18 cellular contexts compared by ENCODE assay signal in genomic region chr4:89162987-89163386, GRCh38. TPM values are rescaled to one million over a fixed set of nuclear protein-coding genes. Genes with fewer than 3 reads are reported as not detected.
DNase-seq lines count a peak whose midpoint lies in the region; ATAC-seq and TF ChIP-seq lines count a peak whose summit lies in the region.
"Had no signal": no experiment of that assay in that cellular context is flagged by ENCODE, and none has a peak within 500 bp of the region (broad histone marks: within the 10 kb centered on the region; RNA-seq: fewer than 3 reads in every experiment).

No MANE protein-coding gene starts in this region.

- no peaks in the 10 kb centered on the region for H3K9me3 Mint-ChIP-seq in activated CD4-positive, alpha-beta T cell treated with anti-CD3 and anti-CD28 coated beads for 36 hours (ENCODE audit: low read depth)
- no peaks in the 10 kb centered on the region for H3K9me3 Mint-ChIP-seq in activated T-helper 17 cell treated with anti-CD3 and anti-CD28 coated beads, Interleukin-2, amount 50 U/mL, for 72 hours
- H3K9me3 Mint-ChIP-seq: CD8-positive, alpha-beta T cell had no signal

- no peaks in the 10 kb centered on the region for H4K20me1 ChIP-seq in neural cell (ENCODE audit: insufficient read depth)
- H4K20me1 ChIP-seq: BLaER1 had no signal

- no peaks in the 10 kb centered on the region for H3F3A ChIP-seq in neural cell (ENCODE audit: insufficient read depth, low read length, poor library complexity, severe bottlenecking)

- no peaks in the 10 kb centered on the region for H3K9me3 ChIP-seq in neural cell (ENCODE audit: low read length)
- H3K9me3 ChIP-seq: BLaER1, Caco-2 had no signal

- ATAC-seq in activated CD4-positive, alpha-beta T cell treated with anti-CD3 and anti-CD28 coated beads for 36 hours = peak; percentile 23
- ATAC-seq in activated T-helper 17 cell treated with anti-CD3 and anti-CD28 coated beads, Interleukin-2, amount 50 U/mL, for 72 hours (replicated peaks) = peak; percentile 52
- ATAC-seq in HG02938 (IDR thresholded peaks at IDR 0.05; ENCODE audit: unreplicated experiment) = no peak
- ATAC-seq: CD8-positive, alpha-beta T cell had no signal

- H3K36me3 ChIP-seq in neural cell (ENCODE audit: insufficient read depth, low read length) = no peaks in the 10 kb centered on the region
- H3K36me3 ChIP-seq: BLaER1 had no signal

- H3K4me2 ChIP-seq in neural cell (ENCODE audit: low read length) = no peak overlapping the region
- H3K4me2 ChIP-seq: BLaER1 had no signal

- H3K27me3 Mint-ChIP-seq in activated CD4-positive, alpha-beta T cell treated with anti-CD3 and anti-CD28 coated beads for 36 hours = peaks cover 5% of the 10 kb centered on the region
- H3K27me3 Mint-ChIP-seq in activated T-helper 17 cell treated with anti-CD3 and anti-CD28 coated beads, Interleukin-2, amount 50 U/mL, for 72 hours = peaks cover 3% of the 10 kb centered on the region
- H3K27me3 Mint-ChIP-seq: CD4-positive, CD25-positive, alpha-beta regulatory T cell had no signal

- no peaks in the 10 kb centered on the region for H3K4me1 Mint-ChIP-seq in activated CD4-positive, alpha-beta T cell treated with anti-CD3 and anti-CD28 coated beads for 36 hours
- H3K4me1 Mint-ChIP-seq in activated T-helper 17 cell treated with anti-CD3 and anti-CD28 coated beads, Interleukin-2, amount 50 U/mL, for 72 hours = no peaks in the 10 kb centered on the region
- H3K4me1 Mint-ChIP-seq: B cell; CD4-positive, CD25-positive, alpha-beta regulatory T cell had no signal

- H2AFZ ChIP-seq in neural cell (ENCODE audit: low read depth, low read length) = no peak overlapping the region
- H2AFZ ChIP-seq: GM23248 had no signal

- H3K27me3 ChIP-seq in neural cell (ENCODE audit: insufficient read depth, low read depth, low read length) = no peaks in the 10 kb centered on the region
- H3K27me3 ChIP-seq: BLaER1 had no signal

- no peak for TF ChIP-seq EP300 in neural cell (conservative IDR thresholded peaks at IDR 0.05; ENCODE audit: poor library complexity, severe bottlenecking)

- H3K27ac Mint-ChIP-seq in activated CD4-positive, alpha-beta T cell treated with anti-CD3 and anti-CD28 coated beads for 36 hours = no peak overlapping the region
- no peak overlapping the region for H3K27ac Mint-ChIP-seq in activated T-helper 17 cell treated with anti-CD3 and anti-CD28 coated beads, Interleukin-2, amount 50 U/mL, for 72 hours
- H3K27ac Mint-ChIP-seq: B cell; CD4-positive, CD25-positive, alpha-beta regulatory T cell; CD8-positive, alpha-beta T cell had no signal

- H3K9ac ChIP-seq in neural cell (ENCODE audit: low read length) = no peak overlapping the region
- H3K9ac ChIP-seq: BLaER1, GM23248 had no signal

- H3K4me3 ChIP-seq in neural cell (ENCODE audit: low read length) = no peak overlapping the region
- H3K4me3 ChIP-seq: BLaER1, GM23248 had no signal

- intact Hi-C loops in activated CD4-positive, alpha-beta T cell treated with anti-CD3 and anti-CD28 coated beads for 36 hours (cut with DNase I, micrococcal nuclease) = loop anchor here in 1 of 2 experiments (5.0 kb wide), 1 partner anchor 64 kb away; no protein-coding TSS in a partner anchor

- DNase-seq in activated CD4-positive, alpha-beta T cell treated with anti-CD3 and anti-CD28 coated beads for 36 hours = no peak
- DNase-seq in activated CD4-positive, alpha-beta T cell treated with anti-CD3 and anti-CD28 coated beads for 48 hours = no peak
- DNase-seq in caudate nucleus (lab: John Stamatoyannopoulos, UW) = no peak
- DNase-seq: Caco-2; CD4-positive, CD25-positive, alpha-beta regulatory T cell; CD8-positive, alpha-beta T cell; DMS153; DND-41; GM23248; H7; HCEC 1CT had no signal

- no peak overlapping the region for H3K4me3 Mint-ChIP-seq in activated CD4-positive, alpha-beta T cell treated with anti-CD3 and anti-CD28 coated beads for 36 hours
- no peak overlapping the region for H3K4me3 Mint-ChIP-seq in activated T-helper 17 cell treated with anti-CD3 and anti-CD28 coated beads, Interleukin-2, amount 50 U/mL, for 72 hours
- H3K4me3 Mint-ChIP-seq: B cell; CD4-positive, CD25-positive, alpha-beta regulatory T cell; CD8-positive, alpha-beta T cell had no signal

- H3K36me3 Mint-ChIP-seq in activated CD4-positive, alpha-beta T cell treated with anti-CD3 and anti-CD28 coated beads for 36 hours (ENCODE audit: low read depth) = no peaks in the 10 kb centered on the region
- H3K36me3 Mint-ChIP-seq in activated T-helper 17 cell treated with anti-CD3 and anti-CD28 coated beads, Interleukin-2, amount 50 U/mL, for 72 hours (ENCODE audit: low read depth) = no peaks in the 10 kb centered on the region
- H3K36me3 Mint-ChIP-seq: CD4-positive, CD25-positive, alpha-beta regulatory T cell; CD8-positive, alpha-beta T cell had no signal

- no peaks in the 10 kb centered on the region for H3K79me2 ChIP-seq in neural cell (replicated peaks; ENCODE audit: insufficient read depth, low read length)

- H3K9me2 ChIP-seq in neural cell (ENCODE audit: insufficient read depth, low read length) = no peaks in the 10 kb centered on the region

- POLR2A ChIA-PET in activated CD4-positive, alpha-beta T cell treated with anti-CD3 and anti-CD28 coated beads for 36 hours (lab: Charles Lee) = no interaction called here

- TF ChIP-seq RAD21 in neural cell (conservative IDR thresholded peaks at IDR 0.05) = no peak

- CTCF ChIA-PET in activated CD4-positive, alpha-beta T cell treated with anti-CD3 and anti-CD28 coated beads for 36 hours (lab: Charles Lee) = interaction anchor here (0.6 to 2.1 kb wide), 3 partner anchors 39 to 77 kb away, joined by 3 to 10 read pairs (median 3); no protein-coding TSS in a partner anchor

- H3K27ac ChIP-seq in neural cell (ENCODE audit: low read length) = peak overlapping the region; percentile 41
- H3K27ac ChIP-seq in caudate nucleus (ENCODE audit: low read depth, low read length) = no peak overlapping the region
- H3K27ac ChIP-seq: 22Rv1, BLaER1, C4-2B, GM23248 had no signal

- TF ChIP-seq CTCF in neural cell (IDR thresholded peaks at IDR 0.05; ENCODE audit: poor library complexity, severe bottlenecking) = no peak

TF ChIP-seq in neural cell, 6 proteins besides CTCF, POLR2A, EP300 and RAD21:
- TF ChIP-seq REST (IDR thresholded peaks at IDR 0.05; ENCODE audit: borderline replicate concordance) = no peak
- no peak for TF ChIP-seq POLR2AphosphoS5 (IDR thresholded peaks at IDR 0.05)
- TF ChIP-seq SMC3 (conservative IDR thresholded peaks at IDR 0.05; ENCODE audit: poor library complexity) = no peak
- TF ChIP-seq MXI1 (conservative IDR thresholded peaks at IDR 0.05; ENCODE audit: poor library complexity, severe bottlenecking) = no peak
- no peak for TF ChIP-seq TAF1 (IDR thresholded peaks at IDR 0.05; ENCODE audit: low read depth)
TF ChIP-seq in neural cell: peak in this region for 0.

RNA-seq across cellular contexts. Expression of gene TIGD2, which starts 51.7 kb away (rescaled TPM):
- 1 to 10 TPM; 2.1 to 2.3 TPM for total RNA-seq in activated CD4-positive, alpha-beta T cell treated with anti-CD3 and anti-CD28 coated beads for 36 hours
- 1 to 10 TPM; 1.1 to 2.6 TPM for total RNA-seq in activated T-helper 17 cell treated with anti-CD3 and anti-CD28 coated beads, Interleukin-2, amount 50 U/mL, for 72 hours
- polyA plus RNA-seq in neural cell = 4.7 and 5.9 TPM in 2 replicates
- 14.1 and 19.7 TPM in 2 replicates for polyA minus RNA-seq in neural cell
